ENCODE assay signal across 15 cellular contexts in the genomic region with DNA sequence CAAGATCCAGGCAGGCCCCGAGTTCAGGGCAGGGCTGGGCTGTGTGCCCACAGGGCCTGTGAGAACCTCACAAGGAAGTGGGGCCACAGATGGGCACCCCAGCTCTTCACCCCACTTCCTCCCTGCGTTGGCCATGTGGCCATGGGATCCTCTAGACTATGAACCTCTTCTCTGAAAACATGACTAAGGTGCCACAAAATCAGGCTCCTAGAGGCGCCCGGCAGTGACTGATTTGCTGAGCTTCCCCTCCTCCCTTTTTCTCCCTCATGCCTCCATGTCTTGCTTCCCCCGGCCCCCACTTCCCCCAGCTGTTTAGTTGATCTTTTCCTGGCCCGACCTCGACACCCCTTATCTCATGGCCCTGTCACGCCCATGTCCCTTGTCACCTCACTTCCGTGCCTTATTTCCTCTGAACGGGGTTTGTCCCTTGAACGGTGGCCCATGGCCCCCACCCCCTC.
DNase-seq lines count a peak whose midpoint lies in the region; ATAC-seq and TF ChIP-seq lines count a peak whose summit lies in the region.
"Had no signal": no experiment of that assay in that cellular context is flagged by ENCODE, and none has a peak within 500 bp of the region (broad histone marks: within the 10 kb centered on the region; RNA-seq: fewer than 3 reads in every experiment).

No MANE protein-coding gene starts in this region.

- H3K27ac ChIP-seq in endodermal cell (ENCODE audit: low read depth, low read length) = no peak overlapping the region
- no peak overlapping the region for H3K27ac ChIP-seq in neural progenitor cell
- H3K27ac ChIP-seq in CD8-positive, alpha-beta memory T cell (ENCODE audit: low read depth, low read length) = no peak overlapping the region

- DNase-seq in T-helper 17 cell (no peak), endodermal cell (peak; percentile 50), neural progenitor cell (ENCODE audit: low spot score) (no peak), MG63 (no peak)
- DNase-seq in stimulated activated naive CD4-positive, alpha-beta T cell (lab: John Stamatoyannopoulos, UW) = no peak
- DNase-seq in CD8-positive, alpha-beta memory T cell = no peak
- DNase-seq: activated naive CD4-positive, alpha-beta T cell treated with Interleukin-2 at 50 U/mL for 16 hours; effector CD8-positive, alpha-beta T cell; NCI-H1048; NCI-H2171; SHP77; T-helper 9 cell had no signal

- H3K9me3 Mint-ChIP-seq in endodermal cell = peaks cover 3% of the 10 kb centered on the region
- no peaks in the 10 kb centered on the region for H3K9me3 Mint-ChIP-seq in neural progenitor cell
- H3K9me3 Mint-ChIP-seq in CD8-positive, alpha-beta memory T cell = no peaks in the 10 kb centered on the region

- TF ChIP-seq CTCF in endodermal cell (conservative IDR thresholded peaks at IDR 0.05) = no peak
- no peak for TF ChIP-seq CTCF in neural progenitor cell (IDR thresholded peaks at IDR 0.05)

- H2AFZ ChIP-seq in neural progenitor cell (replicated peaks) = peak overlapping the region; percentile 89

- ATAC-seq in T-helper 17 cell = peak; percentile 18
- ATAC-seq in HG03457 (IDR thresholded peaks at IDR 0.05; ENCODE audit: unreplicated experiment) = no peak

- H3K9me3 ChIP-seq in ES-I3 (ENCODE audit: control insufficient read depth, insufficient read depth, low read length) (no peaks in the 10 kb centered on the region), T-helper 17 cell (ENCODE audit: control insufficient read depth, low read length, poor library complexity, severe bottlenecking) (no peaks in the 10 kb centered on the region), endodermal cell (ENCODE audit: control insufficient read depth, low read length) (no peaks in the 10 kb centered on the region), neural progenitor cell (ENCODE audit: low read depth) (no peaks in the 10 kb centered on the region), MG63 (no peaks in the 10 kb centered on the region)
- no peaks in the 10 kb centered on the region for H3K9me3 ChIP-seq in CD8-positive, alpha-beta memory T cell (ENCODE audit: low read length)
- H3K9me3 ChIP-seq: tibial nerve had no signal

- H3K36me3 ChIP-seq in ES-I3 (ENCODE audit: insufficient read depth, low read length) (no peaks in the 10 kb centered on the region), endodermal cell (ENCODE audit: control insufficient read depth, insufficient read depth, low read length) (no peaks in the 10 kb centered on the region), neural progenitor cell (no peaks in the 10 kb centered on the region), MG63 (no peaks in the 10 kb centered on the region)
- H3K36me3 ChIP-seq in CD8-positive, alpha-beta memory T cell (ENCODE audit: insufficient read depth, low read length) = no peaks in the 10 kb centered on the region
- H3K36me3 ChIP-seq: tibial nerve had no signal

- peaks cover 32% of the 10 kb centered on the region for H3K27me3 Mint-ChIP-seq in T-helper 17 cell
- H3K27me3 Mint-ChIP-seq in endodermal cell (ENCODE audit: insufficient read depth) = peaks cover 59% of the 10 kb centered on the region
- peaks cover 17% of the 10 kb centered on the region for H3K27me3 Mint-ChIP-seq in neural progenitor cell (ENCODE audit: insufficient read depth, low read depth)
- H3K27me3 Mint-ChIP-seq in CD8-positive, alpha-beta memory T cell = peaks cover 10 to 21% of the 10 kb centered on the region in 2 donors

- H3K9ac ChIP-seq in ES-I3 (ENCODE audit: low read depth, low read length) (peak overlapping the region; percentile 49; the same call in 1 of the 2 replicates), endodermal cell (ENCODE audit: extremely low read depth, low read length, poor library complexity, severe bottlenecking) (no peak overlapping the region), neural progenitor cell (no peak overlapping the region)

- H3K27ac Mint-ChIP-seq in T-helper 17 cell (no peak overlapping the region), endodermal cell (no peak overlapping the region), neural progenitor cell (no peak overlapping the region)
- H3K27ac Mint-ChIP-seq in CD8-positive, alpha-beta memory T cell = peak overlapping the region in 3 of 8 donors; percentile 54 to 85 (median 80)

- POLR2A ChIA-PET in CD8-positive, alpha-beta memory T cell (lab: Charles Lee) = no interaction called here

- H3K4me3 ChIP-seq in endodermal cell (ENCODE audit: low read length) = no peak overlapping the region
- peak overlapping the region; percentile 46 for H3K4me3 ChIP-seq in neural progenitor cell
- no peak overlapping the region for H3K4me3 ChIP-seq in MG63
- no peak overlapping the region for H3K4me3 ChIP-seq in CD8-positive, alpha-beta memory T cell (ENCODE audit: low read length)

- peaks cover 9% of the 10 kb centered on the region for H3K4me1 Mint-ChIP-seq in T-helper 17 cell
- peaks cover 11% of the 10 kb centered on the region for H3K4me1 Mint-ChIP-seq in endodermal cell
- peaks cover 21% of the 10 kb centered on the region for H3K4me1 Mint-ChIP-seq in neural progenitor cell
- H3K4me1 Mint-ChIP-seq in CD8-positive, alpha-beta memory T cell = peaks cover 7 to 14% (median 8%) of the 10 kb centered on the region in 3 donors

- peaks cover 2% of the 10 kb centered on the region for H3K36me3 Mint-ChIP-seq in T-helper 17 cell (ENCODE audit: low read depth)
- H3K36me3 Mint-ChIP-seq in endodermal cell (ENCODE audit: low read depth) = no peaks in the 10 kb centered on the region
- no peaks in the 10 kb centered on the region for H3K36me3 Mint-ChIP-seq in neural progenitor cell
- H3K36me3 Mint-ChIP-seq in CD8-positive, alpha-beta memory T cell = no peaks in the 10 kb centered on the region

- peaks cover 3% of the 10 kb centered on the region; the same call in 1 of the 2 replicates for H3K4me1 ChIP-seq in ES-I3 (ENCODE audit: insufficient read depth, low read length)
- no peaks in the 10 kb centered on the region for H3K4me1 ChIP-seq in endodermal cell (ENCODE audit: control insufficient read depth, insufficient read depth, low read length)
- H3K4me1 ChIP-seq in neural progenitor cell = peaks cover 11% of the 10 kb centered on the region
- H3K4me1 ChIP-seq in CD8-positive, alpha-beta memory T cell (ENCODE audit: insufficient read depth, low read length) = peaks cover 10% of the 10 kb centered on the region

- H3F3A ChIP-seq in neural progenitor cell (ENCODE audit: low read depth) = no peaks in the 10 kb centered on the region

- WGBS in endodermal cell (ENCODE audit: insufficient coverage in 1 of 2, insufficient read length in 1 of 2), 2 experiments = 82 to 88% methylated on average over 7 to 11 of the region's 11 CpGs

- no peak overlapping the region for H3K4me3 Mint-ChIP-seq in T-helper 17 cell
- peak overlapping the region; percentile 55 for H3K4me3 Mint-ChIP-seq in endodermal cell
- H3K4me3 Mint-ChIP-seq in neural progenitor cell = peak overlapping the region; percentile 73
- H3K4me3 Mint-ChIP-seq in CD8-positive, alpha-beta memory T cell = peak overlapping the region in 1 of 7 donors; percentile 58

- no peaks in the 10 kb centered on the region for H4K20me1 ChIP-seq in neural progenitor cell (ENCODE audit: low read depth)

- CTCF ChIA-PET in CD8-positive, alpha-beta memory T cell (lab: Charles Lee) = no interaction called here

- H3K4me2 ChIP-seq in neural progenitor cell = peak overlapping the region; percentile 97

- H3K79me2 ChIP-seq in neural progenitor cell (ENCODE audit: low read depth) = no peaks in the 10 kb centered on the region

- H3K27me3 ChIP-seq in endodermal cell (ENCODE audit: control insufficient read depth, insufficient read depth, low read length, poor library complexity, severe bottlenecking) = no peaks in the 10 kb centered on the region
- peaks cover 76% of the 10 kb centered on the region for H3K27me3 ChIP-seq in neural progenitor cell
- H3K27me3 ChIP-seq in MG63 = peaks cover 32% of the 10 kb centered on the region
- no peaks in the 10 kb centered on the region for H3K27me3 ChIP-seq in CD8-positive, alpha-beta memory T cell (ENCODE audit: insufficient read depth, low read length, poor library complexity, severe bottlenecking)
